ENCODE assay signal across 11 cellular contexts in the genomic region with DNA sequence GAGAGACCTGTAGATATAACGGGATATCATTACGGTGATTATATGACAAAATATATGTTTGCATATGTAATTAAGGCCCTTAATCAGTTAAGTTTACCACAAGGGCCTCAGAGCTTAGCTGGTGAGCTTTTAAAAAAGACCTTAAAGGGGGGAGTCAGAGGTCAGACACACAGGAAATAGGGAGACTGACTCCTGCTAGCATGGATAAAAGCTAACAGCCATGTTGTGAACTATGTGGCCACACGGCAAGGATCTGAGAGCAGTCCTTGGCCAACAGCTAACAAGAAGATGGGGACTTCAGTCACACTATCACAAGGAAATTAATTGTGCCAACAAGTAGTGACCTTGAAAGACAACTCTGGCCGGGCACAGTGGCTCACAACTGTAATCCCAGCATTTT. TPM values are rescaled to one million over a fixed set of nuclear protein-coding genes. Genes with fewer than 3 reads are reported as not detected.
A peak's percentile ranks its signal among the peaks of the same experiment; 100 is the strongest.
DNase-seq lines count a peak whose midpoint lies in the region; ATAC-seq and TF ChIP-seq lines count a peak whose summit lies in the region.
"Had no signal": no experiment of that assay in that cellular context is flagged by ENCODE, and none has a peak within 500 bp of the region (broad histone marks: within the 10 kb centered on the region; RNA-seq: fewer than 3 reads in every experiment).

No MANE protein-coding gene starts in this region.

- H3K4me3 ChIP-seq in OCI-LY1 (ENCODE audit: low read depth, low read length, poor library complexity, severe bottlenecking), result peak overlapping the region; percentile 85
- H3K4me3 ChIP-seq in esophagus muscularis mucosa, result no peak overlapping the region
- peak overlapping the region in 1 of 2 donors; percentile 14 for H3K4me3 ChIP-seq in foreskin fibroblast (ENCODE audit: low read depth in 1 of 2, low read length in 2 of 2)
- H3K4me3 ChIP-seq: mucosa of descending colon had no signal

- H3K9me2 ChIP-seq in OCI-LY1 (ENCODE audit: low read depth, low read length), result no peaks in the 10 kb centered on the region

- intact Hi-C loops in esophagus muscularis mucosa (cut with DNase I), result no loop called here

- no peak for TF ChIP-seq POLR2A in esophagus muscularis mucosa (IDR thresholded peaks at IDR 0.05; ENCODE audit: low read depth)

- H3K27ac ChIP-seq in OCI-LY1 (ENCODE audit: low read depth, low read length, poor library complexity, severe bottlenecking) (peak overlapping the region; percentile 90), esophagus muscularis mucosa (replicated peaks in 1 of 4) (peak overlapping the region; percentile 12 to 100 (median 100))

- peaks cover 67% of the 10 kb centered on the region for H3K79me2 ChIP-seq in OCI-LY1 (ENCODE audit: insufficient read depth, low read length)

- no peaks in the 10 kb centered on the region; the same call in 1 of the 2 replicates for H3F3A ChIP-seq in OCI-LY1 (ENCODE audit: insufficient read depth, low read length)

- H3K27ac Mint-ChIP-seq in activated CD4-positive, alpha-beta T cell treated with anti-CD3 and anti-CD28 coated beads, Interleukin-2, amount 10 ng/mL, durations not matched to agents 7 days and 5 days, result peak overlapping the region; percentile 93
- peak overlapping the region; percentile 94 for H3K27ac Mint-ChIP-seq in stimulated activated effector memory CD8-positive, alpha-beta T cell treated with anti-CD3 and anti-CD28 coated beads, Interleukin-12 subunit alpha, Interleukin-12 subunit beta, amount 100 ng/mL, for 72 hours

- no peak overlapping the region for H2AFZ ChIP-seq in OCI-LY1 (ENCODE audit: low read length)

- peak overlapping the region; percentile 78 for H3K4me3 Mint-ChIP-seq in activated CD4-positive, alpha-beta T cell treated with anti-CD3 and anti-CD28 coated beads, Interleukin-2, amount 10 ng/mL, durations not matched to agents 7 days and 5 days
- H3K4me3 Mint-ChIP-seq in stimulated activated effector memory CD8-positive, alpha-beta T cell treated with anti-CD3 and anti-CD28 coated beads, Interleukin-12 subunit alpha, Interleukin-12 subunit beta, amount 100 ng/mL, for 72 hours, result peak overlapping the region; percentile 71

- peaks cover 48% of the 10 kb centered on the region for H3K4me1 Mint-ChIP-seq in activated CD4-positive, alpha-beta T cell treated with anti-CD3 and anti-CD28 coated beads, Interleukin-2, amount 10 ng/mL, durations not matched to agents 7 days and 5 days
- peaks cover 57% of the 10 kb centered on the region for H3K4me1 Mint-ChIP-seq in stimulated activated effector memory CD8-positive, alpha-beta T cell treated with anti-CD3 and anti-CD28 coated beads, Interleukin-12 subunit alpha, Interleukin-12 subunit beta, amount 100 ng/mL, for 72 hours

- DNase-seq in activated CD4-positive, alpha-beta T cell treated with anti-CD3 and anti-CD28 coated beads, Interleukin-2, amount 10 ng/mL, durations not matched to agents 7 days and 5 days, result no peak
- DNase-seq in activated CD4-positive, alpha-beta T cell treated with anti-CD3 and anti-CD28 coated beads, Interleukin-2, amount 50 U/mL, for 4 hours, result no peak
- DNase-seq in esophagus muscularis mucosa (ENCODE audit: extremely low spot score) (no peak), foreskin fibroblast (no peak), CD1c-positive myeloid dendritic cell (ENCODE audit: extremely low spot score) (no peak)
- no peak for DNase-seq in stimulated activated effector memory CD8-positive, alpha-beta T cell treated with anti-CD3 and anti-CD28 coated beads, Interleukin-12 subunit alpha, Interleukin-12 subunit beta, amount 100 ng/mL, for 72 hours (ENCODE audit: low spot score in 2 of 2)
- DNase-seq: C1 segment of cervical spinal cord, HCEC 1CT, mucosa of descending colon had no signal

- TF ChIP-seq CTCF in OCI-LY1 (IDR thresholded peaks at IDR 0.05; ENCODE audit: low read length) (no peak), esophagus muscularis mucosa (IDR thresholded peaks at IDR 0.05) (no peak), foreskin fibroblast (IDR thresholded peaks at IDR 0.05; ENCODE audit: low read depth, low read length) (no peak)

- CTCF ChIA-PET in activated CD4-positive, alpha-beta T cell treated with anti-CD3 and anti-CD28 coated beads, Interleukin-2, amount 10 ng/mL, durations not matched to agents 7 days and 5 days (lab: Charles Lee), result interaction anchor here (1.1 to 1.7 kb wide), 2 partner anchors 135 to 265 kb away, joined by 3 to 6 read pairs; no protein-coding TSS in a partner anchor

- H4K20me1 ChIP-seq in OCI-LY1 (ENCODE audit: insufficient read depth, low read length), result no peaks in the 10 kb centered on the region

- H3K4me1 ChIP-seq in OCI-LY1 (ENCODE audit: insufficient read depth, low read length, severe bottlenecking), result peaks cover 48% of the 10 kb centered on the region
- peaks cover 30 to 69% (median 68%) of the 10 kb centered on the region in 4 donors for H3K4me1 ChIP-seq in esophagus muscularis mucosa

- peak overlapping the region; percentile 80 for H3K9ac ChIP-seq in OCI-LY1 (ENCODE audit: low read length)

- H3K27me3 ChIP-seq in OCI-LY1 (ENCODE audit: insufficient read depth, low read length), result no peaks in the 10 kb centered on the region
- H3K27me3 ChIP-seq in esophagus muscularis mucosa, result no peaks in the 10 kb centered on the region

- H3K4me2 ChIP-seq in OCI-LY1 (ENCODE audit: low read length), result peak overlapping the region; percentile 83

- H3K9me3 ChIP-seq in OCI-LY1 (ENCODE audit: low read length) (no peaks in the 10 kb centered on the region), esophagus muscularis mucosa (no peaks in the 10 kb centered on the region)
- H3K9me3 ChIP-seq: mucosa of descending colon had no signal

- POLR2A ChIA-PET in activated CD4-positive, alpha-beta T cell treated with anti-CD3 and anti-CD28 coated beads, Interleukin-2, amount 10 ng/mL, durations not matched to agents 7 days and 5 days (lab: Charles Lee), result interaction anchor here (1.2 to 1.6 kb wide), 2 partner anchors 113 to 553 kb away, joined by 3 read pairs; partner anchors contain the start of gene NCK1

- H3K36me3 ChIP-seq in OCI-LY1 (ENCODE audit: insufficient read depth, low read length) (no peaks in the 10 kb centered on the region), esophagus muscularis mucosa (no peaks in the 10 kb centered on the region)

- H3K36me3 Mint-ChIP-seq in activated CD4-positive, alpha-beta T cell treated with anti-CD3 and anti-CD28 coated beads, Interleukin-2, amount 10 ng/mL, durations not matched to agents 7 days and 5 days (ENCODE audit: low read depth), result peaks cover 6% of the 10 kb centered on the region
- peaks cover 43% of the 10 kb centered on the region for H3K36me3 Mint-ChIP-seq in stimulated activated effector memory CD8-positive, alpha-beta T cell treated with anti-CD3 and anti-CD28 coated beads, Interleukin-12 subunit alpha, Interleukin-12 subunit beta, amount 100 ng/mL, for 72 hours

- ATAC-seq in stimulated activated effector memory CD8-positive, alpha-beta T cell treated with anti-CD3 and anti-CD28 coated beads, Interleukin-12 subunit alpha, Interleukin-12 subunit beta, amount 100 ng/mL, for 72 hours, result no peak
- no peak for ATAC-seq in HG03139 (IDR thresholded peaks at IDR 0.05; ENCODE audit: unreplicated experiment)
- ATAC-seq: mucosa of descending colon had no signal

- TF ChIP-seq EP300 in esophagus muscularis mucosa (IDR thresholded peaks at IDR 0.05), result no peak

- H3K9me3 Mint-ChIP-seq in activated CD4-positive, alpha-beta T cell treated with anti-CD3 and anti-CD28 coated beads, Interleukin-2, amount 10 ng/mL, durations not matched to agents 7 days and 5 days, result peaks cover 4% of the 10 kb centered on the region
- H3K9me3 Mint-ChIP-seq in stimulated activated effector memory CD8-positive, alpha-beta T cell treated with anti-CD3 and anti-CD28 coated beads, Interleukin-12 subunit alpha, Interleukin-12 subunit beta, amount 100 ng/mL, for 72 hours, result no peaks in the 10 kb centered on the region

- 84% methylated on average over 4 of the region's 4 CpGs for WGBS in esophagus muscularis mucosa

- H3K27me3 Mint-ChIP-seq in activated CD4-positive, alpha-beta T cell treated with anti-CD3 and anti-CD28 coated beads, Interleukin-2, amount 10 ng/mL, durations not matched to agents 7 days and 5 days, result no peaks in the 10 kb centered on the region

RNA-seq across cellular contexts. Expression of gene STAG1, which starts 3.1 kb away (rescaled TPM):
- total RNA-seq in activated CD4-positive, alpha-beta T cell treated with anti-CD3 and anti-CD28 coated beads, Interleukin-2, amount 10 ng/mL, durations not matched to agents 7 days and 5 days, result 10 to 100 TPM; 40.9 to 45.7 TPM
- 10 to 100 TPM; 32.6 to 44.0 (median 40.5) TPM for total RNA-seq in esophagus muscularis mucosa
